21 cellular contexts compared by ENCODE assay signal in genomic region chr14:103086771-103087342, GRCh38. TPM values are rescaled to one million over a fixed set of nuclear protein-coding genes. Genes with fewer than 3 reads are reported as not detected.
"Had no signal": no experiment of that assay in that cellular context is flagged by ENCODE, and none has a peak within 500 bp of the region (broad histone marks: within the 10 kb centered on the region; RNA-seq: fewer than 3 reads in every experiment).

No MANE protein-coding gene starts in this region.

- DNase-seq: activated T-cell treated with anti-CD3 and anti-CD28 coated beads, Interleukin-2, amount 50 U/mL, for 1 hour; caudate nucleus; dermis blood vessel endothelial cell; effector CD8-positive, alpha-beta T cell; foreskin melanocyte; midbrain; occipital lobe; stimulated activated CD4-positive, alpha-beta T cell treated with anti-CD3 and anti-CD28 coated beads, Interleukin-12 subunit alpha, Interleukin-12 subunit beta, amount 100 ng/mL, for 4 hours; stimulated activated CD4-positive, alpha-beta T cell treated with anti-CD3 and anti-CD28 coated beads, Interleukin-4, amount 100 ng/mL, for 4 hours; T-helper 9 cell; thyroid gland had no signal

- H3K27me3 ChIP-seq: thyroid gland had no signal

- ATAC-seq: activated naive CD4-positive, alpha-beta T cell treated with anti-CD3 and anti-CD28 coated beads, Interleukin-2, amount 50 U/mL, for 72 hours; activated T-helper 17 cell treated with anti-CD3 and anti-CD28 coated beads, Interleukin-2, amount 50 U/mL, for 72 hours; esophagus mucosa; left lung had no signal

- H3K27ac ChIP-seq: left lung, thyroid gland had no signal

- H3K36me3 ChIP-seq: left lung, thyroid gland had no signal

- H3K9me3 ChIP-seq: left lung, thyroid gland had no signal

- H3K4me3 ChIP-seq: left lung, thyroid gland had no signal

RNA-seq across cellular contexts. Expression of gene LBHD2, which starts 2.8 kb away (rescaled TPM):
- total RNA-seq: activated naive CD4-positive, alpha-beta T cell treated with anti-CD3 and anti-CD28 coated beads, Interleukin-2, amount 50 U/mL, for 72 hours; activated T-helper 17 cell treated with anti-CD3 and anti-CD28 coated beads, Interleukin-2, amount 50 U/mL, for 72 hours; aorta; dermis blood vessel endothelial cell; esophagus mucosa; kidney epithelial cell; left lung; occipital lobe; posterior vena cava; renal cortical epithelial cell; T-helper 1 cell treated with Interleukin-12 subunit alpha and Interleukin-12 subunit beta and Interleukin-4 antibody, amounts not matched to agents 30 ng/mL and 1 ng/mL, for 36 hours; thyroid gland; urinary bladder had no signal
- polyA plus RNA-seq: aorta, urinary bladder had no signal

RNA-seq across cellular contexts. Expression of gene EXOC3L4, which starts 7.7 kb away (rescaled TPM):
- total RNA-seq: activated naive CD4-positive, alpha-beta T cell treated with anti-CD3 and anti-CD28 coated beads, Interleukin-2, amount 50 U/mL, for 72 hours; activated T-helper 17 cell treated with anti-CD3 and anti-CD28 coated beads, Interleukin-2, amount 50 U/mL, for 72 hours; dermis blood vessel endothelial cell; T-helper 1 cell treated with Interleukin-12 subunit alpha and Interleukin-12 subunit beta and Interleukin-4 antibody, amounts not matched to agents 30 ng/mL and 1 ng/mL, for 36 hours had no signal
